8 cellular contexts compared by ENCODE assay signal in the genomic region with DNA sequence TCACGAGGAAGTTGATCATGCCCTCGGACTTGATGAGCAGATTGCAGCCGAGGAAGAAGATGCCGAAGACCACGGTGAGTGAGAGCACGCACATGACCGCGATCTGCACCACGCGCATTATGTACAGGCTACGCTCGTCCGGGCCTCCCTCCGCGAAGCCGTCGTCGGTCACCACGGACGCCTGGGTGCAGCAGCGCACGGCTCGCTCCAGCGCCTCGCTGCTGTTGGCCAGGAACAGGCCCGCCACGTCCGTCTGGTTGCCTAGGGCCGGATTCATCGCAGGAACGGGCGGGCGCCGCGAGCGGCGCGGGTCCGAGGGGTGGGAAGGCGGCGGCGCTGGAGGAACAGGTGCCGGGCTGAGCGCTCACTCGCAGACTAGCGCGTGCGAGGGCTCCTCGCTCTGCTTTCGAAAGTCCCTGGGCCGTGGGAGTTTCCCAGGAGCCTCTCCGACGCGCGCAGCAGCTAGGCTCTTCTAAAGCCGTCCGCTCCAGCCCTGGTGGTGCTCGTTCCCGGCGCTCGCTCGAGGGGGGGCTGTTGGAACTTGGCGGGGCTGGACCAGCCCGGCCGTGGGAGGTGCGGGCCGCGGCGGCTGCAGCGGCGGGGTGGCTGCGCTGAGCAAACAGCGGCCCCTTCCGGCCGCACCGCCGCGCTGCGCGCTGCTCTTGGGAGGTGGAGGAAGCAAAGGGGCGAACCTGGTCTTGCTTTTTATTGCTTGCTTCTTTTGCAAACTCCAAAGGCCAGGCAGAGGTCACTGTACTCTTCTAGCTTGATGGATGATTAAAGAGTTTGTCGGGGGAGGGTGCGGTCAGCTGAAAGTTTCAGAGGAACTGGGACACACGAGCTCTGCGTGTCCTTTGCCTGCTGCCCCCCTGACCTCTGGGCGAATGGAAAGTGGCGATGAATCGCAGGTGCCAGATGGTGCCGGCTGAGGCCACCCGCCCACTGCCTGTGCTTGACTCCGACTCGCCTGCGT. TPM values are rescaled to one million over a fixed set of nuclear protein-coding genes. Genes with fewer than 3 reads are reported as not detected.
DNase-seq lines count a peak whose midpoint lies in the region; ATAC-seq and TF ChIP-seq lines count a peak whose summit lies in the region.

RPRM (minus strand) TSS at position 474 of the 973 bp plus-strand sequence; CDS start at position 277, 197 bp downstream.

- in situ Hi-C loops in KBM-7 (cut with MboI; ENCODE audit: low pct_unique_long_range_greater_than_20kb, low sequenced_read_pairs): no loop called here

- peak; percentile 88 for ATAC-seq in GM21717 (IDR thresholded peaks at IDR 0.05; ENCODE audit: unreplicated experiment)
- peak; percentile 99 for ATAC-seq in SK-N-SH treated with all-trans-retinoic acid at 6 μM for 48 hours

- DNase-seq in Daoy (ENCODE audit: low read depth) (peak; percentile 50), KBM-7 (peak; percentile 80), amygdala (lab: John Stamatoyannopoulos, UW) (peak in 51 of 56 donors; percentile 14 to 81 (median 59)), hepatic stellate cell (ENCODE audit: low spot score) (peak; percentile 61), pulmonary artery endothelial cell (ENCODE audit: low read depth, low spot score) (peak; percentile 8), RKO (ENCODE audit: low spot score) (no peak)

TF ChIP-seq in SK-N-SH treated with all-trans-retinoic acid at 6 μM for 48 hours, 23 proteins besides CTCF, POLR2A, EP300 and RAD21:
- TF ChIP-seq ISL1 (CRISPR knock-in tag; IDR thresholded peaks at IDR 0.05): no peak
- no peak for TF ChIP-seq ZNF70 (CRISPR knock-in tag; IDR thresholded peaks at IDR 0.05)
- TF ChIP-seq ZFP30 (CRISPR knock-in tag; IDR thresholded peaks at IDR 0.05): no peak
- TF ChIP-seq CREB5 (CRISPR knock-in tag; IDR thresholded peaks at IDR 0.05; ENCODE audit: low read depth): no peak
- no peak for TF ChIP-seq ZC3H10 (CRISPR knock-in tag; IDR thresholded peaks at IDR 0.05)
- TF ChIP-seq ZFP3 (CRISPR knock-in tag; IDR thresholded peaks at IDR 0.05): no peak
- no peak for TF ChIP-seq PPARA (CRISPR knock-in tag; IDR thresholded peaks at IDR 0.05; ENCODE audit: borderline replicate concordance)

RNA-seq across cellular contexts. Expression of gene RPRM, which starts in this region (rescaled TPM):
- 0.12 and 0.40 TPM in 2 replicates for total RNA-seq in Daoy (2014; rRNA removed; shearing (Covaris generic))
- total RNA-seq in pulmonary artery endothelial cell: not detected in 2 replicates

Comparison
In these comparisons a context has a peak if more than half of its experiments do, and no peak if none do; other contexts are left out.
1. Peak in DNase-seq in Daoy; RNA of the gene not detected or under 1 TPM.
2. Peak in DNase-seq in pulmonary artery endothelial cell; RNA of the gene not detected or under 1 TPM.